10 cellular contexts compared by ENCODE assay signal in the genomic region with DNA sequence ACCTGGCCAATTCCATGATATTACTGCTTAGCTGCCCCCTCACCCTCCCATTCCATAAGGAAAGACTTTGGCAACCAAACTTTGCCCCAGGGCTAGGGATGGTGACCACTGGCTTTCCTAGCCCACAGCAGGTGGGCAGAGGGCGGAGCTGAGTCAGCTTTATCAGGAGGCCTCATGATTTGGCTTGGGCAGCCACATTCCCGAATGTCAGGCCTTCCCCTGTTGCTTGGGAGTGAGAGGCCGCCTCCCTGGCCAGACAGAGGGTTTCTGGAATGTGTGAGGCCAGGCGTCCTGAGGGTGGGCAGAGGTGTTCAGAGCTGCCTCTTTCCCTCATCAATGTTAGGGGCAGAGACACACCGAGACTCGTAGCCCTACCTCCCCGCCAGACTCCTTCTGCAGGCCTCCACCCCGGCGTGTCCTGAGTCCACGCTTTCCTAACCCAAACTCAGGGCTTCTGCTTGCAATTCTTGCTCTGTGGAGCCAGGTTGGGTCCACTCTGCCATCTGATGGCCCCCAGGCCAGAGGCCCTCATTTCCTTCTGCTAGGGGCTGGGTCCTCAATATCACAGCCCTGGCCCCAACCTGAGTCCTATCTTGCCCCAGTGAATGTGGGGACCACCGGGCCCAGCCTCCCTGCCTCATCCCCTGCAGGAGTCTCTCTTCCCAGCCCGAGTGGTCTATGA. TPM values are rescaled to one million over a fixed set of nuclear protein-coding genes. Genes with fewer than 3 reads are reported as not detected.
A peak's percentile ranks its signal among the peaks of the same experiment; 100 is the strongest.
DNase-seq lines count a peak whose midpoint lies in the region; ATAC-seq and TF ChIP-seq lines count a peak whose summit lies in the region.
"Had no signal": no experiment of that assay in that cellular context is flagged by ENCODE, and none has a peak within 500 bp of the region (broad histone marks: within the 10 kb centered on the region; RNA-seq: fewer than 3 reads in every experiment).

No MANE protein-coding gene starts in this region.

- ATAC-seq in RWPE2 (ENCODE audit: low read depth) (0 out of 3 replicates have a peak, but pooled peaks have one; percentile 6), GM18520 (IDR thresholded peaks at IDR 0.05; ENCODE audit: unreplicated experiment) (no peak)

- H3K79me2 ChIP-seq in DOHH2 (ENCODE audit: control insufficient read depth, low read length) = peaks cover 3% of the 10 kb centered on the region; the same call in 1 of the 2 replicates

- no peaks in the 10 kb centered on the region for H3K27me3 Mint-ChIP-seq in neural crest cell (ENCODE audit: low read depth)

- H3K27me3 ChIP-seq in DOHH2 (ENCODE audit: control insufficient read depth, low read length) (no peaks in the 10 kb centered on the region), RWPE2 (ENCODE audit: insufficient read depth, poor library complexity, severe bottlenecking) (no peaks in the 10 kb centered on the region), esophagus squamous epithelium (no peaks in the 10 kb centered on the region)

- peaks cover 5% of the 10 kb centered on the region for H3K36me3 Mint-ChIP-seq in neural crest cell (ENCODE audit: low read depth)

- H3K9me3 ChIP-seq in DOHH2 (ENCODE audit: control insufficient read depth, insufficient read depth, low read length) = no peaks in the 10 kb centered on the region
- H3K9me3 ChIP-seq in RWPE2 (ENCODE audit: severe bottlenecking) = no peaks in the 10 kb centered on the region
- H3K9me3 ChIP-seq in esophagus squamous epithelium = no peaks in the 10 kb centered on the region

- H3K4me3 Mint-ChIP-seq in neural crest cell = no peak overlapping the region

- intact Hi-C loops in esophagus squamous epithelium (cut with DNase I) = no loop called here

- H3K36me3 ChIP-seq in DOHH2 (ENCODE audit: control insufficient read depth, low read length) (peaks cover 98% of the 10 kb centered on the region), RWPE2 (ENCODE audit: low read depth) (peaks cover 92% of the 10 kb centered on the region), esophagus squamous epithelium (peaks cover 19 to 94% (median 22%) of the 10 kb centered on the region in 3 donors)

- H3K4me1 ChIP-seq in DOHH2 (ENCODE audit: control insufficient read depth, low read length) (peaks cover 59% of the 10 kb centered on the region), RWPE2 (ENCODE audit: insufficient read depth, poor library complexity, severe bottlenecking) (peaks cover 39% of the 10 kb centered on the region), esophagus squamous epithelium (peaks cover 29 to 56% (median 52%) of the 10 kb centered on the region in 3 donors)

- TF ChIP-seq CTCF in DOHH2 (IDR thresholded peaks at IDR 0.05; ENCODE audit: low read depth, low read length, poor library complexity, severe bottlenecking) (no peak), RWPE2 (IDR thresholded peaks at IDR 0.05; ENCODE audit: poor library complexity, severe bottlenecking) (no peak), esophagus squamous epithelium (IDR thresholded peaks at IDR 0.05) (no peak), neural crest cell (conservative IDR thresholded peaks at IDR 0.05) (no peak)

- H3F3A ChIP-seq in DOHH2 (ENCODE audit: control insufficient read depth, insufficient read depth) = peaks cover 7% of the 10 kb centered on the region; the same call in 1 of the 2 replicates

- H3K27ac Mint-ChIP-seq in neural crest cell (ENCODE audit: unreplicated experiment) = peak overlapping the region; percentile 19

- H3K27ac ChIP-seq in DOHH2 (ENCODE audit: low read depth, low read length) (no peak overlapping the region), RWPE2 (ENCODE audit: poor library complexity, severe bottlenecking) (no peak overlapping the region), esophagus squamous epithelium (peak overlapping the region in 3 of 4 donors; percentile 33 to 73 (median 61))

- H3K4me1 Mint-ChIP-seq in neural crest cell = peaks cover 22% of the 10 kb centered on the region

- H3K4me3 ChIP-seq in DOHH2 (ENCODE audit: low read length) (no peak overlapping the region), RWPE2 (ENCODE audit: severe bottlenecking) (no peak overlapping the region), esophagus squamous epithelium (no peak overlapping the region)

- 77 to 85% methylated on average over 7 to 9 of the region's 12 CpGs for WGBS in esophagus squamous epithelium, 2 donors

- DNase-seq in RWPE2 (ENCODE audit: low spot score) (peak; percentile 50), esophagus squamous epithelium (lab: John Stamatoyannopoulos, UW) (no peak), neural crest cell (ENCODE audit: low read depth, low spot score) (no peak), T1000 (lab: John Stamatoyannopoulos, UW) (no peak), D341Med (ENCODE audit: low spot score) (no peak)
- DNase-seq in activated CD4-positive, CD25-positive, alpha-beta regulatory T cell treated with anti-CD3 and anti-CD28 coated beads, Interleukin-2, amount 50 U/mL, for 72 hours = no peak
- DNase-seq: NCI-H2081 had no signal

- no peak for TF ChIP-seq POLR2A in esophagus squamous epithelium (IDR thresholded peaks at IDR 0.05)

- peak overlapping the region; percentile 15; the same call in 1 of the 2 replicates for H3K4me2 ChIP-seq in DOHH2 (ENCODE audit: low read length)

- no peaks in the 10 kb centered on the region for H3K9me3 Mint-ChIP-seq in neural crest cell

- 0 out of 2 replicates have a peak, but pooled peaks cover 5% of the 10 kb centered on the region for H4K20me1 ChIP-seq in DOHH2 (ENCODE audit: control insufficient read depth, insufficient read depth, low read depth, low read length)

- H3K9me2 ChIP-seq in DOHH2 (replicated peaks; ENCODE audit: control insufficient read depth, low read length) = no peaks in the 10 kb centered on the region

RNA-seq across cellular contexts. Expression of a gene that starts 19.3 kb away (rescaled TPM):
- total RNA-seq in esophagus squamous epithelium (10 to 100 TPM in 3 of 4 donors, 1 to 10 TPM in 1; 7.8 to 36.8 (median 13.7) TPM), neural crest cell (114 and 116 TPM in 2 replicates)

RNA-seq across cellular contexts. Expression of a gene that starts 54.5 kb away (rescaled TPM):
- 1 to 10 TPM in 2 of 4 donors, under 1 TPM in 1, not detected in 1; 0.75 to 5.5 (median 1.7) TPM for total RNA-seq in esophagus squamous epithelium
- 0.72 and 0.89 TPM in 2 replicates for total RNA-seq in neural crest cell
- total RNA-seq: T-helper 1 cell treated with Interleukin-12 subunit alpha and Interleukin-12 subunit beta and Interleukin-4 antibody, amounts not matched to agents 30 ng/mL and 1 ng/mL, for 36 hours had no signal

Comparison
In these comparisons a context has a peak if more than half of its experiments do, and no peak if none do; other contexts are left out.
1. H3K27ac ChIP-seq: peak in esophagus squamous epithelium (3 of 4); none in DOHH2 (single experiment) and RWPE2 (single experiment).